13 cellular contexts compared by ENCODE assay signal in the genomic region with DNA sequence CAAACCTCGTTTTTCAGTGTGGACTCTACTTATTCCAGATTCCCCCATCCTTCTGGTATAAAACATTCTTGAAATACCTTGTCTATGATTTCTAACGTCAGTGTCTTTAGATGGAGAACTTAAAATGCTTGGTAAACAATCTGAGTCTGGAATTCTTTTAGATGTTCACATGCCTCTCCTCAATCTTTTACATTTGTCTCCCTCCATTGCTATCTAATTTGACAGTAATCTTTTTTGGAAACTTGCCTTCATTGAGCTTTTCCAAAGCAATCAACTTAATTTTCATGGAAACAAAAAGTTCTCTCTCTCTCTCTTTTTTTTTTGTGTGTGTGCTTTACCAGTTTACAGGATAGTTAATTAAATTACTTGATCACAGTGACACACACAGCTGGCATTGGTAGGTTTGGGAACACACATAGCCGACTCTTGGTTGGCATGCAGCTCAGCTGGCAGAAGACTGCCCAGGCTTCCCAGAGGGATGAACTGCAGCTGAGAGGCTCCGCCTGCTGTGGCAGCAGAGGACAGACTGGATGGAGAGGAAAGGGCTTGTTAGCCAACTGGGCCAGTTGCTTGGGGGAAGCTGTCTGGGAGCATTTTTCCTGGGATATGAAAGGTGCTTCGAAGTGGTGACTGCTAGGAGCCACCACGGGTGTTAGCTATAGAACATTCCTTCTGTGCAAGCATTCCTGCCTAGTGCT.
DNase-seq lines count a peak whose midpoint lies in the region; TF ChIP-seq lines count a peak whose summit lies in the region.
"Had no signal": no experiment of that assay in that cellular context is flagged by ENCODE, and none has a peak within 500 bp of the region (broad histone marks: within the 10 kb centered on the region; RNA-seq: fewer than 3 reads in every experiment).

No MANE protein-coding gene starts in this region.

- H3K4me3 Mint-ChIP-seq in endothelial cell (ENCODE audit: unreplicated experiment), result no peak overlapping the region
- H3K4me3 Mint-ChIP-seq: activated naive CD8-positive, alpha-beta T cell; memory B cell had no signal

- no peak for TF ChIP-seq POLR2A in thyroid gland (IDR thresholded peaks at IDR 0.05)

- H3K36me3 Mint-ChIP-seq in endothelial cell (ENCODE audit: low read depth, unreplicated experiment), result no peaks in the 10 kb centered on the region
- H3K36me3 Mint-ChIP-seq: activated naive CD8-positive, alpha-beta T cell had no signal

- H3K27ac Mint-ChIP-seq in endothelial cell (ENCODE audit: unreplicated experiment), result no peak overlapping the region
- H3K27ac Mint-ChIP-seq: activated naive CD8-positive, alpha-beta T cell; memory B cell had no signal

- H3K4me1 Mint-ChIP-seq in endothelial cell (ENCODE audit: unreplicated experiment), result peaks cover 28% of the 10 kb centered on the region

- intact Hi-C loops in thyroid gland (cut with DNase I), result no loop called here

- H3K27ac ChIP-seq in thyroid gland, result no peak overlapping the region

- H3K9me3 ChIP-seq in thyroid gland, result no peaks in the 10 kb centered on the region

- H3K36me3 ChIP-seq in thyroid gland, result no peaks in the 10 kb centered on the region

- no peaks in the 10 kb centered on the region for H3K9me3 Mint-ChIP-seq in endothelial cell (ENCODE audit: unreplicated experiment)
- H3K9me3 Mint-ChIP-seq: memory B cell had no signal

- TF ChIP-seq CTCF in thyroid gland (IDR thresholded peaks at IDR 0.05), result peak in 1 of 6 experiments; percentile 6
- no peak for TF ChIP-seq CTCF in endothelial cell (IDR thresholded peaks at IDR 0.05; ENCODE audit: unreplicated experiment)

- DNase-seq in NCI-H2227 (lab: John Stamatoyannopoulos, UW; ENCODE audit: unreplicated experiment) (peak; percentile 1), NCI-H2227 treated with DMSO at 0.1 percent for 48 hours (lab: John Stamatoyannopoulos, UW) (no peak), astrocyte of the hippocampus (ENCODE audit: low read depth, low spot score) (peak; percentile 62), inferior parietal cortex (ENCODE audit: extremely low spot score) (peak; percentile 69), thyroid gland (peak; percentile 31 to 32), NCI-H510A (lab: John Stamatoyannopoulos, UW) (no peak), endothelial cell (ENCODE audit: low spot score) (no peak)
- DNase-seq in stimulated activated CD4-positive, alpha-beta T cell treated with anti-CD3 and anti-CD28 coated beads, Interleukin-2, amount 100 ng/mL, for 48 hours, result no peak
- DNase-seq: activated CD4-positive, alpha-beta T cell treated with anti-CD3 and anti-CD28 coated beads for 1 hour; stimulated activated CD4-positive, alpha-beta T cell treated with anti-CD3 and anti-CD28 coated beads, Interleukin-12 subunit alpha, Interleukin-12 subunit beta, amount 100 ng/mL, for 4 hours; stimulated activated naive CD4-positive, alpha-beta T cell had no signal

- peaks cover 14 to 23% of the 10 kb centered on the region in 2 donors for H3K4me1 ChIP-seq in thyroid gland

- H3K27me3 Mint-ChIP-seq in endothelial cell (ENCODE audit: unreplicated experiment), result peaks cover 1% of the 10 kb centered on the region
- H3K27me3 Mint-ChIP-seq: activated naive CD8-positive, alpha-beta T cell had no signal

- WGBS in thyroid gland, 2 donors, result 67 to 71% methylated on average over 6 of the region's 6 CpGs

- no peak overlapping the region for H3K4me3 ChIP-seq in thyroid gland (replicated peaks in 1 of 3)

- H3K27me3 ChIP-seq in thyroid gland, result no peaks in the 10 kb centered on the region

Comparison
In these comparisons a context has a peak if more than half of its experiments do, and no peak if none do; other contexts are left out.
1. DNase-seq: peak in NCI-H2227 (single experiment), astrocyte of the hippocampus (single experiment), inferior parietal cortex (single experiment) and thyroid gland (2 of 2); none in NCI-H2227 treated with DMSO at 0.1 percent for 48 hours (single experiment), NCI-H510A (single experiment), stimulated activated CD4-positive, alpha-beta T cell treated with anti-CD3 and anti-CD28 coated beads, Interleukin-2, amount 100 ng/mL, for 48 hours (0 of 2) and endothelial cell (single experiment).